Comparison of ENCODE assay signal across 1 cellular context in genomic region chr3:32975891-32976290, GRCh38.
TF ChIP-seq lines count a peak whose summit lies in the region.

No MANE protein-coding gene starts in this region.

TF ChIP-seq in HepG2, 621 proteins besides CTCF, POLR2A, EP300 and RAD21 (continued from another document):
- TF ChIP-seq, protein P1, sequence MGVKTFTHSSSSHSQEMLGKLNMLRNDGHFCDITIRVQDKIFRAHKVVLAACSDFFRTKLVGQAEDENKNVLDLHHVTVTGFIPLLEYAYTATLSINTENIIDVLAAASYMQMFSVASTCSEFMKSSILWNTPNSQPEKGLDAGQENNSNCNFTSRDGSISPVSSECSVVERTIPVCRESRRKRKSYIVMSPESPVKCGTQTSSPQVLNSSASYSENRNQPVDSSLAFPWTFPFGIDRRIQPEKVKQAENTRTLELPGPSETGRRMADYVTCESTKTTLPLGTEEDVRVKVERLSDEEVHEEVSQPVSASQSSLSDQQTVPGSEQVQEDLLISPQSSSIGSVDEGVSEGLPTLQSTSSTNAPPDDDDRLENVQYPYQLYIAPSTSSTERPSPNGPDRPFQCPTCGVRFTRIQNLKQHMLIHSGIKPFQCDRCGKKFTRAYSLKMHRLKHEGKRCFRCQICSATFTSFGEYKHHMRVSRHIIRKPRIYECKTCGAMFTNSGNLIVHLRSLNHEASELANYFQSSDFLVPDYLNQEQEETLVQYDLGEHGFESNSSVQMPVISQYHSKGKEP (CRISPR knock-in tag; IDR thresholded peaks at IDR 0.05): no peak
- no peak for TF ChIP-seq ZBTB7A (CRISPR knock-in tag; IDR thresholded peaks at IDR 0.05)
- no peak for TF ChIP-seq JUN (CRISPR knock-in tag; IDR thresholded peaks at IDR 0.05)
- TF ChIP-seq SALL1 (CRISPR knock-in tag; IDR thresholded peaks at IDR 0.05): no peak
